29 cellular contexts compared by ENCODE assay signal in genomic region chr20:55977723-55978481, GRCh38. TPM values are rescaled to one million over a fixed set of nuclear protein-coding genes. Genes with fewer than 3 reads are reported as not detected.
DNase-seq lines count a peak whose midpoint lies in the region; TF ChIP-seq lines count a peak whose summit lies in the region.
"Had no signal": no experiment of that assay in that cellular context is flagged by ENCODE, and none has a peak within 500 bp of the region (broad histone marks: within the 10 kb centered on the region; RNA-seq: fewer than 3 reads in every experiment).

No MANE protein-coding gene starts in this region.

- DNase-seq in NCI-H82 (lab: John Stamatoyannopoulos, UW) (peak; percentile 10), NCI-H82 treated with DMSO at 0.1 percent for 48 hours (lab: John Stamatoyannopoulos, UW; ENCODE audit: unreplicated experiment) (no peak), ovary (peak; percentile 65 to 81 (median 78)), uterus (peak; percentile 39 to 51), cardiac septum (ENCODE audit: low spot score) (no peak), NCI-H146 (lab: John Stamatoyannopoulos, UW) (no peak), NK-92 (lab: John Stamatoyannopoulos, UW; ENCODE audit: unreplicated experiment) (no peak)
- DNase-seq: activated CD8-positive, alpha-beta memory T cell treated with anti-CD3 and anti-CD28 coated beads for 24 hours; activated gamma-delta T cell; activated T-cell treated with anti-CD3 and anti-CD28 coated beads, Interleukin-2, amount 50 U/mL, for 1 hour; AML-193; CD4-positive, alpha-beta memory T cell; GDM1; glutamatergic neuron; KG1; mesendoderm; naive B cell; NCI-H1694; NCI-H345; right cardiac atrium; stimulated activated naive CD8-positive, alpha-beta T cell treated with anti-CD3 and anti-CD28 coated beads, Interleukin-15, Interleukin-2, amounts not matched to agents 100 U/mL and 50 U/mL, for 24 hours; transverse colon had no signal

- H3K9me3 ChIP-seq in ovary (no peaks in the 10 kb centered on the region), uterus (no peaks in the 10 kb centered on the region)
- H3K9me3 ChIP-seq: body of pancreas, transverse colon had no signal

- TF ChIP-seq CTCF in VCaP (conservative IDR thresholded peaks at IDR 0.05): no peak
- no peak for TF ChIP-seq CTCF in ovary (IDR thresholded peaks at IDR 0.05)
- TF ChIP-seq CTCF in uterus (IDR thresholded peaks at IDR 0.05): no peak

- H3K4me3 ChIP-seq in ovary (no peak overlapping the region), uterus (no peak overlapping the region)
- H3K4me3 ChIP-seq: body of pancreas, GM23338, transverse colon had no signal

- H3K4me1 ChIP-seq in ovary (ENCODE audit: insufficient read depth) (peaks cover 6% of the 10 kb centered on the region), uterus (peaks cover 0 to 7% of the 10 kb centered on the region in 2 donors)
- H3K4me1 ChIP-seq: body of pancreas had no signal

- 2 to 9% (median 6%) methylated on average over 6 of the region's 6 CpGs for WGBS in ovary, 3 donors

- no peaks in the 10 kb centered on the region for H3K36me3 ChIP-seq in ovary
- H3K36me3 ChIP-seq in uterus: no peaks in the 10 kb centered on the region
- H3K36me3 ChIP-seq: transverse colon had no signal

- H3K27me3 ChIP-seq in ovary (no peaks in the 10 kb centered on the region), uterus (no peaks in the 10 kb centered on the region)
- H3K27me3 ChIP-seq: body of pancreas, transverse colon had no signal

- no peak for TF ChIP-seq EP300 in ovary (IDR thresholded peaks at IDR 0.05)

- H3K27ac ChIP-seq in VCaP (peak overlapping the region; percentile 52), ovary (no peak overlapping the region), uterus (peak overlapping the region; percentile 54 to 55)
- H3K27ac ChIP-seq: body of pancreas, transverse colon had no signal

- TF ChIP-seq POLR2A in ovary (IDR thresholded peaks at IDR 0.05): no peak
- no peak for TF ChIP-seq POLR2A in uterus (IDR thresholded peaks at IDR 0.05)

- intact Hi-C loops in ovary (cut with DNase I) (no loop called here), uterus (cut with DNase I; ENCODE audit: low total_unique reads) (no loop called here), cardiac septum (cut with DNase I) (loop anchor here (5.0 kb wide), 1 partner anchor 421 kb away; no protein-coding TSS in a partner anchor)

RNA-seq across cellular contexts. Expression of gene CBLN4, which starts 27.4 kb away (rescaled TPM):
- total RNA-seq in ovary (10 to 100 TPM in 1 of 7 donors, 1 to 10 TPM in 5, under 1 TPM in 1; 0.36 to 12.9 (median 3.6) TPM), uterus (10 to 100 TPM in 1 of 4 donors, not detected in 3; 26.2 TPM), cardiac septum (0.27 TPM)
- 1 to 10 TPM in 1 of 2 donors, under 1 TPM in 1; 0.77 to 3.7 TPM for polyA plus RNA-seq in ovary
- total RNA-seq: CD4-positive, alpha-beta memory T cell; GM23338; HT-29; kidney epithelial cell; osteoblast; right cardiac atrium; T-helper 1 cell treated with Interleukin-12 subunit alpha and Interleukin-12 subunit beta and Interleukin-4 antibody, amounts not matched to agents 30 ng/mL and 1 ng/mL, for 36 hours had no signal
- polyA plus RNA-seq: CD4-positive, alpha-beta memory T cell; GM23338; right cardiac atrium had no signal

Comparison
In these comparisons a context has a peak if more than half of its experiments do, and no peak if none do; other contexts are left out.
1. DNase-seq: peak in NCI-H82 (single experiment), ovary (5 of 5) and uterus (2 of 2); none in NCI-H82 treated with DMSO at 0.1 percent for 48 hours (single experiment), cardiac septum (single experiment), NCI-H146 (single experiment) and NK-92 (single experiment).
2. H3K27ac ChIP-seq: peak in VCaP (single experiment) and uterus (2 of 2); none in ovary (0 of 2).